In the genomic region with DNA sequence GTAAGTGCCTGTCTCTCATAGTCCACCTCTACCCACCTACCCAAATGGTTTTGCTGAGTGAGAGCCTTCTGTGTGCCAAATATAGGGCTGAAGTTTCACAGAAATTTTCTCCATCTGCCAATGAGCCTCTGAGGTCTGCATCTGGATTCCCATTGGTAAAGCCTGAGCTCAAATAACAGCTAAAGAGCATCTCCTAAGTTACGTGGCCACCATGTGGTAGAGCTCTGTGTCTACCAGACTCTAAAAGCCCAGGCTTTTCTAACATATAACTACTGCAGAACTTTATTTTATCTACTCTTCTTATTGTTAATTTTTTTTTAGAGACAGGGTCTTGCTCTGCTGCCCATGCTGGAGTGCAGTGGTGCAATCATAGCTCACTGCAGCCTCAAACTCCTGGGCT, we compare ENCODE assay signal across 1 cellular context.
TF ChIP-seq lines count a peak whose summit lies in the region.

No MANE protein-coding gene starts in this region.

TF ChIP-seq in GM23338, 12 proteins besides CTCF, POLR2A, EP300 and RAD21:
- TF ChIP-seq, protein P1, sequence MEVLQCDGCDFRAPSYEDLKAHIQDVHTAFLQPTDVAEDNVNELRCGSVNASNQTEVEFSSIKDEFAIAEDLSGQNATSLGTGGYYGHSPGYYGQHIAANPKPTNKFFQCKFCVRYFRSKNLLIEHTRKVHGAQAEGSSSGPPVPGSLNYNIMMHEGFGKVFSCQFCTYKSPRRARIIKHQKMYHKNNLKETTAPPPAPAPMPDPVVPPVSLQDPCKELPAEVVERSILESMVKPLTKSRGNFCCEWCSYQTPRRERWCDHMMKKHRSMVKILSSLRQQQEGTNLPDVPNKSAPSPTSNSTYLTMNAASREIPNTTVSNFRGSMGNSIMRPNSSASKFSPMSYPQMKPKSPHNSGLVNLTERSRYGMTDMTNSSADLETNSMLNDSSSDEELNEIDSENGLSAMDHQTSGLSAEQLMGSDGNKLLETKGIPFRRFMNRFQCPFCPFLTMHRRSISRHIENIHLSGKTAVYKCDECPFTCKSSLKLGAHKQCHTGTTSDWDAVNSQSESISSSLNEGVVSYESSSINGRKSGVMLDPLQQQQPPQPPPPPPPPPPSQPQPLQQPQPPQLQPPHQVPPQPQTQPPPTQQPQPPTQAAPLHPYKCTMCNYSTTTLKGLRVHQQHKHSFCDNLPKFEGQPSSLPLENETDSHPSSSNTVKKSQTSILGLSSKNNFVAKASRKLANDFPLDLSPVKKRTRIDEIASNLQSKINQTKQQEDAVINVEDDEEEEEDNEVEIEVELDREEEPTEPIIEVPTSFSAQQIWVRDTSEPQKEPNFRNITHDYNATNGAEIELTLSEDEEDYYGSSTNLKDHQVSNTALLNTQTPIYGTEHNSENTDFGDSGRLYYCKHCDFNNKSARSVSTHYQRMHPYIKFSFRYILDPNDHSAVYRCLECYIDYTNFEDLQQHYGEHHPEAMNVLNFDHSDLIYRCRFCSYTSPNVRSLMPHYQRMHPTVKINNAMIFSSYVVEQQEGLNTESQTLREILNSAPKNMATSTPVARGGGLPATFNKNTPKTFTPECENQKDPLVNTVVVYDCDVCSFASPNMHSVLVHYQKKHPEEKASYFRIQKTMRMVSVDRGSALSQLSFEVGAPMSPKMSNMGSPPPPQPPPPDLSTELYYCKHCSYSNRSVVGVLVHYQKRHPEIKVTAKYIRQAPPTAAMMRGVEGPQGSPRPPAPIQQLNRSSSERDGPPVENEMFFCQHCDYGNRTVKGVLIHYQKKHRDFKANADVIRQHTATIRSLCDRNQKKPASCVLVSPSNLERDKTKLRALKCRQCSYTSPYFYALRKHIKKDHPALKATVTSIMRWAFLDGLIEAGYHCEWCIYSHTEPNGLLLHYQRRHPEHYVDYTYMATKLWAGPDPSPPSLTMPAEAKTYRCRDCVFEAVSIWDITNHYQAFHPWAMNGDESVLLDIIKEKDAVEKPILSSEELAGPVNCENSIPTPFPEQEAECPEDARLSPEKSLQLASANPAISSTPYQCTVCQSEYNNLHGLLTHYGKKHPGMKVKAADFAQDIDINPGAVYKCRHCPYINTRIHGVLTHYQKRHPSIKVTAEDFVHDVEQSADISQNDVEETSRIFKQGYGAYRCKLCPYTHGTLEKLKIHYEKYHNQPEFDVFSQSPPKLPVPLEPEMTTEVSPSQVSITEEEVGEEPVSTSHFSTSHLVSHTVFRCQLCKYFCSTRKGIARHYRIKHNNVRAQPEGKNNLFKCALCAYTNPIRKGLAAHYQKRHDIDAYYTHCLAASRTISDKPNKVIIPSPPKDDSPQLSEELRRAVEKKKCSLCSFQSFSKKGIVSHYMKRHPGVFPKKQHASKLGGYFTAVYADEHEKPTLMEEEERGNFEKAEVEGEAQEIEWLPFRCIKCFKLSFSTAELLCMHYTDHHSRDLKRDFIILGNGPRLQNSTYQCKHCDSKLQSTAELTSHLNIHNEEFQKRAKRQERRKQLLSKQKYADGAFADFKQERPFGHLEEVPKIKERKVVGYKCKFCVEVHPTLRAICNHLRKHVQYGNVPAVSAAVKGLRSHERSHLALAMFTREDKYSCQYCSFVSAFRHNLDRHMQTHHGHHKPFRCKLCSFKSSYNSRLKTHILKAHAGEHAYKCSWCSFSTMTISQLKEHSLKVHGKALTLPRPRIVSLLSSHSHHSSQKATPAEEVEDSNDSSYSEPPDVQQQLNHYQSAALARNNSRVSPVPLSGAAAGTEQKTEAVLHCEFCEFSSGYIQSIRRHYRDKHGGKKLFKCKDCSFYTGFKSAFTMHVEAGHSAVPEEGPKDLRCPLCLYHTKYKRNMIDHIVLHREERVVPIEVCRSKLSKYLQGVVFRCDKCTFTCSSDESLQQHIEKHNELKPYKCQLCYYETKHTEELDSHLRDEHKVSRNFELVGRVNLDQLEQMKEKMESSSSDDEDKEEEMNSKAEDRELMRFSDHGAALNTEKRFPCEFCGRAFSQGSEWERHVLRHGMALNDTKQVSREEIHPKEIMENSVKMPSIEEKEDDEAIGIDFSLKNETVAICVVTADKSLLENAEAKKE (CRISPR knock-in tag; IDR thresholded peaks at IDR 0.05) = no peak
- TF ChIP-seq ZNF331 (CRISPR knock-in tag; IDR thresholded peaks at IDR 0.05; ENCODE audit: low read depth) (no peak), NANOG (IDR thresholded peaks at IDR 0.05; ENCODE audit: borderline replicate concordance) (no peak), EZH2phosphoT487 (IDR thresholded peaks at IDR 0.05; ENCODE audit: unreplicated experiment) (no peak), ZNF114 (CRISPR knock-in tag; IDR thresholded peaks at IDR 0.05) (no peak), POLR2AphosphoS5 (IDR thresholded peaks at IDR 0.05; ENCODE audit: low read depth) (no peak), JUNB (IDR thresholded peaks at IDR 0.05; ENCODE audit: unreplicated experiment) (no peak), STAT1 (IDR thresholded peaks at IDR 0.05; ENCODE audit: unreplicated experiment) (no peak)
- TF ChIP-seq, protein P2, sequence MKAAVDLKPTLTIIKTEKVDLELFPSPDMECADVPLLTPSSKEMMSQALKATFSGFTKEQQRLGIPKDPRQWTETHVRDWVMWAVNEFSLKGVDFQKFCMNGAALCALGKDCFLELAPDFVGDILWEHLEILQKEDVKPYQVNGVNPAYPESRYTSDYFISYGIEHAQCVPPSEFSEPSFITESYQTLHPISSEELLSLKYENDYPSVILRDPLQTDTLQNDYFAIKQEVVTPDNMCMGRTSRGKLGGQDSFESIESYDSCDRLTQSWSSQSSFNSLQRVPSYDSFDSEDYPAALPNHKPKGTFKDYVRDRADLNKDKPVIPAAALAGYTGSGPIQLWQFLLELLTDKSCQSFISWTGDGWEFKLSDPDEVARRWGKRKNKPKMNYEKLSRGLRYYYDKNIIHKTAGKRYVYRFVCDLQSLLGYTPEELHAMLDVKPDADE (IDR thresholded peaks at IDR 0.05) = no peak
- TF ChIP-seq, protein P3, sequence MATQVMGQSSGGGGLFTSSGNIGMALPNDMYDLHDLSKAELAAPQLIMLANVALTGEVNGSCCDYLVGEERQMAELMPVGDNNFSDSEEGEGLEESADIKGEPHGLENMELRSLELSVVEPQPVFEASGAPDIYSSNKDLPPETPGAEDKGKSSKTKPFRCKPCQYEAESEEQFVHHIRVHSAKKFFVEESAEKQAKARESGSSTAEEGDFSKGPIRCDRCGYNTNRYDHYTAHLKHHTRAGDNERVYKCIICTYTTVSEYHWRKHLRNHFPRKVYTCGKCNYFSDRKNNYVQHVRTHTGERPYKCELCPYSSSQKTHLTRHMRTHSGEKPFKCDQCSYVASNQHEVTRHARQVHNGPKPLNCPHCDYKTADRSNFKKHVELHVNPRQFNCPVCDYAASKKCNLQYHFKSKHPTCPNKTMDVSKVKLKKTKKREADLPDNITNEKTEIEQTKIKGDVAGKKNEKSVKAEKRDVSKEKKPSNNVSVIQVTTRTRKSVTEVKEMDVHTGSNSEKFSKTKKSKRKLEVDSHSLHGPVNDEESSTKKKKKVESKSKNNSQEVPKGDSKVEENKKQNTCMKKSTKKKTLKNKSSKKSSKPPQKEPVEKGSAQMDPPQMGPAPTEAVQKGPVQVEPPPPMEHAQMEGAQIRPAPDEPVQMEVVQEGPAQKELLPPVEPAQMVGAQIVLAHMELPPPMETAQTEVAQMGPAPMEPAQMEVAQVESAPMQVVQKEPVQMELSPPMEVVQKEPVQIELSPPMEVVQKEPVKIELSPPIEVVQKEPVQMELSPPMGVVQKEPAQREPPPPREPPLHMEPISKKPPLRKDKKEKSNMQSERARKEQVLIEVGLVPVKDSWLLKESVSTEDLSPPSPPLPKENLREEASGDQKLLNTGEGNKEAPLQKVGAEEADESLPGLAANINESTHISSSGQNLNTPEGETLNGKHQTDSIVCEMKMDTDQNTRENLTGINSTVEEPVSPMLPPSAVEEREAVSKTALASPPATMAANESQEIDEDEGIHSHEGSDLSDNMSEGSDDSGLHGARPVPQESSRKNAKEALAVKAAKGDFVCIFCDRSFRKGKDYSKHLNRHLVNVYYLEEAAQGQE (IDR thresholded peaks at IDR 0.05; ENCODE audit: unreplicated experiment) = no peak
